8 cellular contexts compared by ENCODE assay signal in genomic region chr7:144738708-144739314, GRCh38.
DNase-seq lines count a peak whose midpoint lies in the region; ATAC-seq and TF ChIP-seq lines count a peak whose summit lies in the region.

No MANE protein-coding gene starts in this region.

- peak; percentile 59 for DNase-seq in DMS 273 (lab: John Stamatoyannopoulos, UW; ENCODE audit: unreplicated experiment)
- DNase-seq in DMS 273 treated with DMSO at 0.1 percent for 48 hours (lab: John Stamatoyannopoulos, UW) = no peak
- peak; percentile 4 for DNase-seq in NCI-H748 treated with DMSO at 0.1 percent for 48 hours (lab: John Stamatoyannopoulos, UW)
- peak; percentile 54 to 60 for DNase-seq in cardiac fibroblast (ENCODE audit: low read depth in 2 of 2)
- DNase-seq in lung microvascular endothelial cell (ENCODE audit: low read depth in 2 of 2) = peak; percentile 60 to 69
- no peak for DNase-seq in omental fat pad (ENCODE audit: low spot score)

- TF ChIP-seq CTCF in cardiac fibroblast (IDR thresholded peaks at IDR 0.05; ENCODE audit: low read depth, low read length) (peak; percentile 74), omental fat pad (IDR thresholded peaks at IDR 0.05) (no peak)

- ATAC-seq in GM18873 (IDR thresholded peaks at IDR 0.05; ENCODE audit: low FRiP score, unreplicated experiment) (peak; percentile 91), HG03045 (IDR thresholded peaks at IDR 0.05; ENCODE audit: unreplicated experiment) (peak; percentile 89), omental fat pad (ENCODE audit: low FRiP score) (no peak)

- H3K4me3 ChIP-seq in cardiac fibroblast (replicated peaks in 1 of 2; ENCODE audit: low read depth in 2 of 2, low read length in 2 of 2) = no peak overlapping the region

Comparison
In these comparisons a context has a peak if more than half of its experiments do, and no peak if none do; other contexts are left out.
1. DNase-seq: peak in DMS 273 (single experiment), NCI-H748 treated with DMSO at 0.1 percent for 48 hours (single experiment), cardiac fibroblast (2 of 2) and lung microvascular endothelial cell (2 of 2); none in DMS 273 treated with DMSO at 0.1 percent for 48 hours (single experiment) and omental fat pad (single experiment).